In the genomic region with DNA sequence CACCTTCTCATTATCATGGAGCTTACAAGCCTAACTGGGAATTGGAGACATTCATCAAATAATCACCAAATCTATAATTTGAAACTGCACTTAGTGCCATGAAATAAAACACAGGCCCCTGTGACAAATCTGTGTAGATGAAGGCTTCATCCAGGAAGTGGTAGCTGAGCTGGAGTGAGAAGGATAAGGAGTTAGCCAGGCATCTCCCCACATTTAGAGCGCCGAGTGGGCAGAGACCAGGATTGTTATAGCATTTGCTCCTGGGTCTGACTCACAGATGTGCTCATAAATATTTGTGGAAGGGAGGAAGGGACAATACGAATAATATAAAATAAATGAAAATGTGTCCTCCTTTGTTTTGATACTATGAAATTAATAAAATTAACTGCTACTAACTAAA, we compare ENCODE assay signal across 1 cellular context.
TF ChIP-seq lines count a peak whose summit lies in the region.

No MANE protein-coding gene starts in this region.

TF ChIP-seq in endothelial cell of umbilical vein, 7 proteins besides CTCF, POLR2A, EP300 and RAD21:
- peak; percentile 8 for TF ChIP-seq JUN (IDR thresholded peaks at IDR 0.05; ENCODE audit: borderline replicate concordance, insufficient read depth, insufficient read length, low read depth)
- peak; percentile 29 for TF ChIP-seq FOS (IDR thresholded peaks at IDR 0.05; ENCODE audit: borderline replicate concordance, insufficient read depth, low read length)
- no peak for TF ChIP-seq MAX (IDR thresholded peaks at IDR 0.05; ENCODE audit: insufficient read depth, insufficient read length)
- TF ChIP-seq MYC (IDR thresholded peaks at IDR 0.05; ENCODE audit: low read depth, low read length) = no peak
- TF ChIP-seq GATA2 (IDR thresholded peaks at IDR 0.05; ENCODE audit: insufficient read depth, insufficient read length, low read depth, low read length) = no peak
